In genomic region chr13:113726961-113727411, GRCh38 we compare ENCODE assay signal across 1 cellular context.
TF ChIP-seq lines count a peak whose summit lies in the region.

No MANE protein-coding gene starts in this region.

TF ChIP-seq in GM23338, 12 proteins besides CTCF, POLR2A, EP300 and RAD21 (continued from another document):
- TF ChIP-seq ZNF462 (CRISPR knock-in tag; IDR thresholded peaks at IDR 0.05) (no peak), EZH2phosphoT487 (IDR thresholded peaks at IDR 0.05; ENCODE audit: unreplicated experiment) (no peak), EZH2 (IDR thresholded peaks at IDR 0.05; ENCODE audit: low read depth, unreplicated experiment) (no peak)
